14 cellular contexts compared by ENCODE assay signal in the genomic region with DNA sequence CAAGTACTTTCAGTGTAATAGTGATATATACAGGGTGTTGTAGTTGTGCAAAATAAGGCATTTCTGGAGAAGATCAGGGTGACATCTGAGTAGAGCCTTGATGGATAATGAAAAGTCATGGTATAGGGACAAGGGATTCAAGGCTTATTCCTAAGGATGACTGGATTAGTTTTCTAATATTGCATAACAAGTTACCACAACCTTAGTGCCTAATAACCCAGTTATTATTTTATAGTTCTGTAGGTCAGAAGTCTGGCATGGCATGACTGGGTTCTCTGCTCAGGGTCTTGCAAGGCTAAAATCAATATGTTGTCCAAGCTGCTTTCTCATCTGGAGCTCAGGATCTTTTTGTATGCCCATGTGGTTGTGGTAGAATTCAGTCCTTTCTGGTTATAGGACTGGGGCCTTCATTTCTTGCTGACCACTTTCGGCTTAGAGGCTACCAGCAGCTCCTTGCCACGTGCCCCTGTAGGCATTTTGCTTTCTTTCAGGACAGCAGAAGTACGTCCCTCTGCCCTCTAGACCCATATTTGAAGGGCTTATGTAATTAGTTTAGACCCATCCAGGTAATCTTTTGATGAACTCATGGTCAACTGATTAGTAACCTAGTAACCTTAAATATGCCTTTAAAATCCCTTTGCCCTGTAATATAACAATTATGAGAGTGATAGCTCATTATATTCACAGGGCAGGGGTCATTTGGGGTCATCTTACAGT. TPM values are rescaled to one million over a fixed set of nuclear protein-coding genes. Genes with fewer than 3 reads are reported as not detected.
DNase-seq lines count a peak whose midpoint lies in the region; ATAC-seq and TF ChIP-seq lines count a peak whose summit lies in the region.
"Had no signal": no experiment of that assay in that cellular context is flagged by ENCODE, and none has a peak within 500 bp of the region (broad histone marks: within the 10 kb centered on the region; RNA-seq: fewer than 3 reads in every experiment).

No MANE protein-coding gene starts in this region.

- DNase-seq in DND-41: no peak
- no peak for DNase-seq in effector memory CD8-positive, alpha-beta T cell
- no peak for DNase-seq in gastrocnemius medialis
- no peak for DNase-seq in COLO668 (lab: John Stamatoyannopoulos, UW; ENCODE audit: unreplicated experiment)
- DNase-seq in activated CD4-positive, alpha-beta memory T cell treated with anti-CD3 and anti-CD28 coated beads for 36 hours: no peak
- DNase-seq in stimulated activated CD4-positive, alpha-beta T cell treated with anti-CD3 and anti-CD28 coated beads, Interleukin-12 subunit alpha, Interleukin-12 subunit beta, amount 100 ng/mL, for 4 hours: no peak
- DNase-seq: NCI-H1092, NCI-H1694, NCI-H69, Right ventricle myocardium superior, SK-N-SH had no signal

- H3K27ac Mint-ChIP-seq in effector memory CD8-positive, alpha-beta T cell: peak overlapping the region; percentile 10 to 54
- no peak overlapping the region for H3K27ac Mint-ChIP-seq in activated CD4-positive, alpha-beta memory T cell treated with anti-CD3 and anti-CD28 coated beads for 36 hours

- peaks cover 55 to 69% of the 10 kb centered on the region in 2 donors for H3K4me1 Mint-ChIP-seq in effector memory CD8-positive, alpha-beta T cell (ENCODE audit: low read depth in 2 of 2)
- peaks cover 67% of the 10 kb centered on the region for H3K4me1 Mint-ChIP-seq in activated CD4-positive, alpha-beta memory T cell treated with anti-CD3 and anti-CD28 coated beads for 36 hours (ENCODE audit: low read depth)

- H3K27me3 ChIP-seq in DND-41 (ENCODE audit: insufficient read depth, low read length, poor library complexity) (no peaks in the 10 kb centered on the region), Loucy (ENCODE audit: insufficient read depth, low read length, poor library complexity, severe bottlenecking) (no peaks in the 10 kb centered on the region), gastrocnemius medialis (no peaks in the 10 kb centered on the region)

- POLR2A ChIA-PET in activated CD4-positive, alpha-beta memory T cell treated with anti-CD3 and anti-CD28 coated beads for 36 hours (lab: Charles Lee): no interaction called here

- no peak overlapping the region for H3K27ac ChIP-seq in DND-41 (ENCODE audit: low read length)
- peak overlapping the region; percentile 27 to 99 (median 80) for H3K27ac ChIP-seq in gastrocnemius medialis

- peaks cover 32% of the 10 kb centered on the region for H3K4me1 ChIP-seq in DND-41 (ENCODE audit: insufficient read depth, low read length)
- H3K4me1 ChIP-seq in Loucy (ENCODE audit: insufficient read depth, low read length, poor library complexity, severe bottlenecking): peaks cover 59% of the 10 kb centered on the region
- H3K4me1 ChIP-seq in gastrocnemius medialis: peaks cover 71 to 80% of the 10 kb centered on the region in 2 donors

- H4K20me1 ChIP-seq in DND-41 (ENCODE audit: insufficient read depth, low read length) (peaks cover 35% of the 10 kb centered on the region; the same call in 1 of the 2 replicates), Loucy (ENCODE audit: insufficient read depth, low read length, poor library complexity, severe bottlenecking) (peaks cover 77% of the 10 kb centered on the region)

- H2AFZ ChIP-seq in DND-41 (ENCODE audit: low read depth, low read length): no peak overlapping the region
- no peak overlapping the region for H2AFZ ChIP-seq in Loucy (ENCODE audit: low read length)

- in situ Hi-C loops in gastrocnemius medialis (cut with MboI; ENCODE audit: low sequenced_read_pairs in 4 of 4): no loop called here

- H3K79me2 ChIP-seq in DND-41 (ENCODE audit: insufficient read depth, low read length): peaks cover 93% of the 10 kb centered on the region
- peaks cover 98% of the 10 kb centered on the region for H3K79me2 ChIP-seq in Loucy (ENCODE audit: insufficient read depth, low read length)

- peaks cover 23% of the 10 kb centered on the region for H3K36me3 ChIP-seq in DND-41 (ENCODE audit: insufficient read depth, low read length)
- peaks cover 19% of the 10 kb centered on the region; the same call in 1 of the 2 replicates for H3K36me3 ChIP-seq in Loucy (ENCODE audit: insufficient read depth, low read length)
- peaks cover 0 to 15% of the 10 kb centered on the region in 2 donors for H3K36me3 ChIP-seq in gastrocnemius medialis

- TF ChIP-seq POLR2A in gastrocnemius medialis (IDR thresholded peaks at IDR 0.05): no peak

- H3K9ac ChIP-seq in DND-41 (ENCODE audit: low read depth, low read length) (no peak overlapping the region), Loucy (ENCODE audit: low read depth, low read length, poor library complexity, severe bottlenecking) (peak overlapping the region; percentile 23)
- H3K9ac ChIP-seq: SK-N-SH had no signal

- H3K27me3 Mint-ChIP-seq in effector memory CD8-positive, alpha-beta T cell: no peaks in the 10 kb centered on the region
- no peaks in the 10 kb centered on the region for H3K27me3 Mint-ChIP-seq in activated CD4-positive, alpha-beta memory T cell treated with anti-CD3 and anti-CD28 coated beads for 36 hours

- H3K4me2 ChIP-seq in DND-41 (ENCODE audit: insufficient read depth, low read length) (peak overlapping the region; percentile 18; the same call in 1 of the 2 replicates), Loucy (ENCODE audit: low read depth, low read length, poor library complexity, severe bottlenecking) (peak overlapping the region; percentile 90)

- H3K9me2 ChIP-seq in Loucy (replicated peaks; ENCODE audit: low read depth, low read length): no peaks in the 10 kb centered on the region
- H3K9me2 ChIP-seq: SK-N-SH had no signal

- no peaks in the 10 kb centered on the region for H3F3A ChIP-seq in Loucy (ENCODE audit: low read depth)

- H3K9me3 Mint-ChIP-seq in effector memory CD8-positive, alpha-beta T cell: no peaks in the 10 kb centered on the region
- H3K9me3 Mint-ChIP-seq in activated CD4-positive, alpha-beta memory T cell treated with anti-CD3 and anti-CD28 coated beads for 36 hours: no peaks in the 10 kb centered on the region

- H3K36me3 Mint-ChIP-seq in effector memory CD8-positive, alpha-beta T cell (ENCODE audit: insufficient read depth): peaks cover 43% of the 10 kb centered on the region
- peaks cover 19% of the 10 kb centered on the region for H3K36me3 Mint-ChIP-seq in activated CD4-positive, alpha-beta memory T cell treated with anti-CD3 and anti-CD28 coated beads for 36 hours

- intact Hi-C loops in gastrocnemius medialis (cut with DNase I; ENCODE audit: low total_unique reads): no loop called here
- intact Hi-C loops in activated CD4-positive, alpha-beta memory T cell treated with anti-CD3 and anti-CD28 coated beads for 36 hours (cut with micrococcal nuclease): no loop called here

- no peaks in the 10 kb centered on the region for H3K9me3 ChIP-seq in DND-41 (ENCODE audit: insufficient read depth, low read length, severe bottlenecking)
- H3K9me3 ChIP-seq in Loucy (ENCODE audit: insufficient read depth, low read depth, low read length): no peaks in the 10 kb centered on the region
- H3K9me3 ChIP-seq in gastrocnemius medialis: no peaks in the 10 kb centered on the region
- H3K9me3 ChIP-seq: HAP-1, SK-N-SH had no signal

- ATAC-seq in DND-41 (ENCODE audit: insufficient read depth, low read depth) (no peak), gastrocnemius medialis (no peak)
- ATAC-seq in effector memory CD8-positive, alpha-beta T cell (replicated peaks): no peak
- ATAC-seq: Panc1 had no signal

- no peak overlapping the region for H3K4me3 ChIP-seq in DND-41 (ENCODE audit: low read depth in 1 of 2, low read length in 2 of 2)
- peak overlapping the region; percentile 86 for H3K4me3 ChIP-seq in Loucy (ENCODE audit: low read length, poor library complexity, severe bottlenecking)
- no peak overlapping the region for H3K4me3 ChIP-seq in gastrocnemius medialis
- H3K4me3 ChIP-seq: HAP-1 had no signal

- TF ChIP-seq CTCF in DND-41 (IDR thresholded peaks at IDR 0.05; ENCODE audit: borderline replicate concordance, extremely low read depth, low read length, poor library complexity, severe bottlenecking) (no peak), Loucy (conservative IDR thresholded peaks at IDR 0.05; ENCODE audit: low read length) (no peak), gastrocnemius medialis (IDR thresholded peaks at IDR 0.05 in 4 of 5, conservative IDR thresholded peaks at IDR 0.05 in 1 of 5) (no peak)

- peak overlapping the region in 1 of 2 donors; percentile 42 for H3K4me3 Mint-ChIP-seq in effector memory CD8-positive, alpha-beta T cell
- H3K4me3 Mint-ChIP-seq in activated CD4-positive, alpha-beta memory T cell treated with anti-CD3 and anti-CD28 coated beads for 36 hours: no peak overlapping the region

- CTCF ChIA-PET in activated CD4-positive, alpha-beta memory T cell treated with anti-CD3 and anti-CD28 coated beads for 36 hours (lab: Charles Lee): interaction anchor here (0.9 kb wide), 1 partner anchor 34 kb away, joined by 4 read pairs; no protein-coding TSS in a partner anchor

RNA-seq across cellular contexts. Expression of gene GOLGA4, which starts 4.5 kb away (rescaled TPM):
- 100 to 1,000 TPM; 233 to 357 (median 269) TPM for total RNA-seq in gastrocnemius medialis
- total RNA-seq in activated CD4-positive, alpha-beta memory T cell treated with anti-CD3 and anti-CD28 coated beads for 36 hours: 10 to 100 TPM; 32.3 to 34.3 TPM

Comparison
In these comparisons a context has a peak if more than half of its experiments do, and no peak if none do; other contexts are left out.
1. RNA of gene GOLGA4, which starts 4.5 kb away (total RNA-seq): 233 to 357 TPM in gastrocnemius medialis; 32.3 to 34.3 TPM in activated CD4-positive, alpha-beta memory T cell treated with anti-CD3 and anti-CD28 coated beads for 36 hours; every median in the first group is over 4 times any median in the second.